In genomic region chr2:88950010-88950409, GRCh38 we compare ENCODE assay signal across 1 cellular context.
TF ChIP-seq lines count a peak whose summit lies in the region.

No MANE protein-coding gene starts in this region.

TF ChIP-seq in GM23338, 12 proteins besides CTCF, POLR2A, EP300 and RAD21 (continued from another document):
- no peak for TF ChIP-seq REST (IDR thresholded peaks at IDR 0.05; ENCODE audit: unreplicated experiment)
- no peak for TF ChIP-seq STAT1 (IDR thresholded peaks at IDR 0.05; ENCODE audit: unreplicated experiment)
- TF ChIP-seq NANOG (IDR thresholded peaks at IDR 0.05; ENCODE audit: borderline replicate concordance), result no peak
- no peak for TF ChIP-seq POLR2AphosphoS5 (IDR thresholded peaks at IDR 0.05; ENCODE audit: low read depth)
- no peak for TF ChIP-seq ZNF114 (CRISPR knock-in tag; IDR thresholded peaks at IDR 0.05)
- no peak for TF ChIP-seq JUNB (IDR thresholded peaks at IDR 0.05; ENCODE audit: unreplicated experiment)
